Comparison of ENCODE assay signal across 34 cellular contexts in genomic region chr7:22655781-22656180, GRCh38.
"Had no signal": no experiment of that assay in that cellular context is flagged by ENCODE, and none has a peak within 500 bp of the region (broad histone marks: within the 10 kb centered on the region; RNA-seq: fewer than 3 reads in every experiment).

No MANE protein-coding gene starts in this region.

- H3K27ac ChIP-seq: adrenal gland, body of pancreas, brain microvascular endothelial cell, breast epithelium, VCaP had no signal

- FAIRE-seq: astrocyte, TTC549 had no signal

- H3K9me3 ChIP-seq: adrenal gland, body of pancreas, breast epithelium had no signal

- H3K4me1 ChIP-seq: adrenal gland, body of pancreas had no signal

- ATAC-seq: activated CD8-positive, alpha-beta T cell treated with anti-CD3 and anti-CD28 coated beads for 36 hours; activated naive CD4-positive, alpha-beta T cell treated with anti-CD3 and anti-CD28 coated beads, Interleukin-2, amount 50 U/mL, for 72 hours; activated T-cell treated with anti-CD3 and anti-CD28 coated beads, Interleukin-2, amount 50 U/mL, for 4 hours; activated T-cell treated with anti-CD3 and anti-CD28 coated beads, Interleukin-2, amount 50 U/mL, for 72 hours; activated T-helper 17 cell treated with anti-CD3 and anti-CD28 coated beads, Interleukin-2, amount 50 U/mL, for 72 hours; body of pancreas had no signal

- H3K27me3 ChIP-seq: adrenal gland, body of pancreas, brain microvascular endothelial cell, breast epithelium had no signal

- DNase-seq: activated B cell treated with CpG ODN at 0.5 μM for 24 hours; activated CD4-positive, alpha-beta memory T cell treated with anti-CD3 and anti-CD28 coated beads for 36 hours; activated CD4-positive, alpha-beta T cell treated with anti-CD3 and anti-CD28 coated beads for 4 hours; activated CD4-positive, alpha-beta T cell treated with anti-CD3 and anti-CD28 coated beads, Interleukin-2, amount 10 ng/mL, durations not matched to agents 24 days and 14 days; activated CD4-positive, alpha-beta T cell treated with anti-CD3 and anti-CD28 coated beads, Interleukin-2, amount 50 U/mL, for 1 hour; activated CD4-positive, alpha-beta T cell treated with anti-CD3 and anti-CD28 coated beads, Interleukin-2, amount 50 U/mL, for 4 hours; activated CD4-positive, CD25-positive, alpha-beta regulatory T cell treated with anti-CD3 and anti-CD28 coated beads, Interleukin-2, amount 50 U/mL, for 72 hours; activated CD8-positive, alpha-beta memory T cell treated with anti-CD3 and anti-CD28 coated beads, Interleukin-2, amount 50 U/mL, for 4 hours; activated CD8-positive, alpha-beta T cell treated with anti-CD3 and anti-CD28 coated beads for 36 hours; activated effector memory CD4-positive, alpha-beta T cell treated with anti-CD3 and anti-CD28 coated beads, Interleukin-2, amount 50 U/mL, for 16 hours; activated gamma-delta T cell treated with Interleukin-2 at 50 U/mL for 16 hours; activated naive CD4-positive, alpha-beta T cell; activated naive CD4-positive, alpha-beta T cell treated with anti-CD3 and anti-CD28 coated beads for 36 hours; activated naive CD4-positive, alpha-beta T cell treated with anti-CD3 and anti-CD28 coated beads, Interleukin-2, amount 50 U/mL, for 16 hours; activated naive CD8-positive, alpha-beta T cell treated with anti-CD3 and anti-CD28 coated beads for 36 hours; activated T-cell treated with anti-CD3 and anti-CD28 coated beads for 4 hours; activated T-cell treated with anti-CD3 and anti-CD28 coated beads, Interleukin-2, amount 50 U/mL, for 1 hour; activated T-cell treated with anti-CD3 and anti-CD28 coated beads, Interleukin-2, amount 50 U/mL, for 4 hours; activated T-cell treated with anti-CD3 and anti-CD28 coated beads, Interleukin-2, amount 50 U/mL, for 72 hours; adrenal gland; amniotic stem cell; aorta; body of pancreas; brain microvascular endothelial cell; central memory CD4-positive, alpha-beta T cell; T-helper 1 cell; T-helper 2 cell; T-helper 9 cell had no signal

- H3K4me3 ChIP-seq: adrenal gland, body of pancreas, breast epithelium had no signal

- H3K36me3 ChIP-seq: adrenal gland, brain microvascular endothelial cell, breast epithelium had no signal
